Comparison of ENCODE assay signal across 2 cellular contexts in genomic region chr2:160664603-160665145, GRCh38.
TF ChIP-seq lines count a peak whose summit lies in the region.

No MANE protein-coding gene starts in this region.

TF ChIP-seq in A549, 52 proteins besides CTCF, POLR2A, EP300 and RAD21 (continued from another document):
- TF ChIP-seq CBX2 (IDR thresholded peaks at IDR 0.05; ENCODE audit: borderline replicate concordance, low read depth) (no peak), CEBPB (IDR thresholded peaks at IDR 0.05) (no peak)

TF ChIP-seq in H1, 55 proteins besides CTCF, POLR2A, EP300 and RAD21 (continued from another document):
- no peak for TF ChIP-seq POU5F1 (IDR thresholded peaks at IDR 0.05; ENCODE audit: low read depth, low read length)
- TF ChIP-seq SAP30 (IDR thresholded peaks at IDR 0.05; ENCODE audit: insufficient read depth, insufficient replicate concordance, low read length), result no peak
- TF ChIP-seq KDM1A (IDR thresholded peaks at IDR 0.05; ENCODE audit: borderline replicate concordance, low read length), result no peak
TF ChIP-seq in H1: peak in this region for 0.
